In the genomic region with DNA sequence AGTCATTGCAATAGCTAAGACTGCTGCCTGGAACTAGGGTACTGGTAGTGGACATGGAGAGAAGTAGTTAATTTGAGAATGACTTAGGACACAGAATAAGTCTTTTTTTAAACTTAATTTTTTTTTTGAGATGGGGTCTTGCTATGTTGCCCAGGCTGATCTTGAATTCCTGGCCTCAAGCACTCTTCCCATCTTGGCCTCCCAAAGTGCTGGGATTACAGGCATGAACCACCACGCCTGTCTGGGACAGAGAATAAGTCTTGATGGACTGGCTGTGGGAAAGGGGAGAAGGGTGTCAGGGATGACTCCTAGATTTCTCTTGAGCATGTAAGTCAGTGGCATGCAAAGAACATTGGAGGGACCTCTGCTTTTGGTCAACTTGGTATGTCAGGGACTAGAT, we compare ENCODE assay signal across 7 cellular contexts.
"Had no signal": no experiment of that assay in that cellular context is flagged by ENCODE, and none has a peak within 500 bp of the region (broad histone marks: within the 10 kb centered on the region; RNA-seq: fewer than 3 reads in every experiment).

No MANE protein-coding gene starts in this region.

- H3K4me3 Mint-ChIP-seq: GM23338, H9, IgD-negative memory B cell had no signal

- H3K4me3 ChIP-seq: GM23338 had no signal

- H2AFZ ChIP-seq: GM23338 had no signal

- H3K9me3 Mint-ChIP-seq: GM23338 had no signal

- H3K4me2 ChIP-seq: GM23338 had no signal

- H3K27ac Mint-ChIP-seq: GM23338, H9 had no signal

- ATAC-seq: GM23338 had no signal

- H3K4me1 Mint-ChIP-seq: GM23338, H9 had no signal

- DNase-seq: H9, HCEC 1CT, KG1 had no signal

- FAIRE-seq: H1, H54 had no signal

- H3K27me3 Mint-ChIP-seq: IgD-negative memory B cell had no signal
